In genomic region chr14:101889898-101890297, GRCh38 we compare ENCODE assay signal across 11 cellular contexts.
DNase-seq lines count a peak whose midpoint lies in the region; ATAC-seq and TF ChIP-seq lines count a peak whose summit lies in the region.
"Had no signal": no experiment of that assay in that cellular context is flagged by ENCODE, and none has a peak within 500 bp of the region (broad histone marks: within the 10 kb centered on the region; RNA-seq: fewer than 3 reads in every experiment).

No MANE protein-coding gene starts in this region.

- no peak for ATAC-seq in SK-N-SH treated with all-trans-retinoic acid at 6 μM for 48 hours
- no peak for ATAC-seq in Right ventricle myocardium superior (ENCODE audit: poor library complexity)
- no peak for ATAC-seq in right cardiac atrium
- ATAC-seq: activated T-cell treated with anti-CD3 and anti-CD28 coated beads, Interleukin-2, amount 50 U/mL, for 4 hours; T-cell had no signal

- no peaks in the 10 kb centered on the region for H3K4me1 Mint-ChIP-seq in osteocyte (ENCODE audit: unreplicated experiment)

- TF ChIP-seq RAD21 in SK-N-SH (IDR thresholded peaks at IDR 0.05; ENCODE audit: low read length): peak; percentile 64

- no peaks in the 10 kb centered on the region; the same call in 1 of the 2 replicates for H3K79me2 ChIP-seq in SK-N-SH (ENCODE audit: insufficient read depth)

- intact Hi-C loops in Right ventricle myocardium superior (cut with DNase I) (no loop called here), right cardiac atrium (cut with DNase I) (no loop called here)

- no peak overlapping the region for H2AFZ ChIP-seq in SK-N-SH (ENCODE audit: low read depth)

- peaks cover 32 to 58% of the 10 kb centered on the region in 2 experiments for H3K36me3 ChIP-seq in SK-N-SH (replicated peaks in 1 of 2; ENCODE audit: control insufficient read depth in 1 of 2, insufficient read depth in 2 of 2, low read length in 1 of 2)

- no peaks in the 10 kb centered on the region for H3K27me3 Mint-ChIP-seq in osteocyte (ENCODE audit: unreplicated experiment)
- H3K27me3 Mint-ChIP-seq: T-cell had no signal

- H3K4me1 ChIP-seq in SK-N-SH (ENCODE audit: control insufficient read depth in 1 of 2, insufficient read depth in 2 of 2, low read depth in 1 of 2, low read length in 1 of 2) (peaks cover 0 to 13% of the 10 kb centered on the region in 2 experiments; a peak in 1 of 4 replicates), right cardiac atrium (ENCODE audit: control insufficient read depth, insufficient read depth, low read length) (no peaks in the 10 kb centered on the region)
- H3K4me1 ChIP-seq: vagina had no signal

- no peak overlapping the region for H3K4me2 ChIP-seq in SK-N-SH

- peak overlapping the region in 1 of 2 experiments; percentile 3; a peak in 1 of 4 replicates for H3K27ac ChIP-seq in SK-N-SH (ENCODE audit: low read depth in 2 of 2, low read length in 1 of 2)
- no peak overlapping the region for H3K27ac ChIP-seq in right cardiac atrium (ENCODE audit: low read length)
- H3K27ac ChIP-seq: vagina had no signal

- H3F3A ChIP-seq in SK-N-SH (replicated peaks; ENCODE audit: insufficient read depth): no peaks in the 10 kb centered on the region

- TF ChIP-seq CTCF in SK-N-SH (IDR thresholded peaks at IDR 0.05) (peak; percentile 22; the same call in 1 of the 2 replicates), choroid plexus epithelial cell (conservative IDR thresholded peaks at IDR 0.05; ENCODE audit: low read depth, low read length) (peak; percentile 42), osteocyte (IDR thresholded peaks at IDR 0.05) (peak; percentile 20)

- POLR2A ChIA-PET in SK-N-SH (lab: Yijun Ruan, JAX): no interaction called here

- peaks cover 24% of the 10 kb centered on the region for H3K36me3 Mint-ChIP-seq in osteocyte (ENCODE audit: unreplicated experiment)

- H3K9me3 Mint-ChIP-seq in osteocyte (ENCODE audit: unreplicated experiment): no peaks in the 10 kb centered on the region
- H3K9me3 Mint-ChIP-seq: activated T-cell treated with anti-CD3 and anti-CD28 coated beads, Interleukin-2, amount 50 U/mL, for 4 hours; T-cell had no signal

- H4K20me1 ChIP-seq in SK-N-SH (ENCODE audit: insufficient read depth): no peaks in the 10 kb centered on the region

- no peaks in the 10 kb centered on the region for H3K9me3 ChIP-seq in SK-N-SH
- H3K9me3 ChIP-seq in right cardiac atrium (ENCODE audit: control insufficient read depth, low read length): no peaks in the 10 kb centered on the region
- H3K9me3 ChIP-seq: vagina had no signal

- no peak overlapping the region for H3K9ac ChIP-seq in SK-N-SH

- CTCF ChIA-PET in SK-N-SH (lab: Yijun Ruan, JAX): interaction anchor here (0.6 to 3.8 kb wide), 4 partner anchors 10 to 119 kb away, joined by 3 to 27 read pairs (median 6); no protein-coding TSS in a partner anchor

- H3K27me3 ChIP-seq in SK-N-SH (ENCODE audit: insufficient read depth) (no peaks in the 10 kb centered on the region), right cardiac atrium (ENCODE audit: control insufficient read depth, insufficient read depth) (no peaks in the 10 kb centered on the region)
- H3K27me3 ChIP-seq: vagina had no signal

- H3K4me3 Mint-ChIP-seq in osteocyte (ENCODE audit: unreplicated experiment): no peak overlapping the region
- H3K4me3 Mint-ChIP-seq: activated T-cell treated with anti-CD3 and anti-CD28 coated beads, Interleukin-2, amount 50 U/mL, for 4 hours; T-cell had no signal

- H3K9me2 ChIP-seq in SK-N-SH: no peaks in the 10 kb centered on the region

- DNase-seq in SK-N-SH (no peak), NAMALWA (ENCODE audit: low spot score) (peak; percentile 54), choroid plexus epithelial cell (ENCODE audit: low read depth) (peak; percentile 54), osteocyte (ENCODE audit: extremely low spot score, unreplicated experiment) (peak; percentile 46), cerebellar nuclear complex (lab: John Stamatoyannopoulos, UW) (no peak), Right ventricle myocardium superior (no peak), right cardiac atrium (no peak)
- DNase-seq: activated T-cell treated with anti-CD3 and anti-CD28 coated beads, Interleukin-2, amount 50 U/mL, for 4 hours had no signal

- H3K4me3 ChIP-seq in SK-N-SH (ENCODE audit: low read depth in 2 of 2, low read length in 1 of 2): no peak overlapping the region
- no peak overlapping the region for H3K4me3 ChIP-seq in choroid plexus epithelial cell (ENCODE audit: low read depth, low read length)
- no peak overlapping the region for H3K4me3 ChIP-seq in right cardiac atrium (ENCODE audit: low read length)
- H3K4me3 ChIP-seq: vagina had no signal

- TF ChIP-seq EP300 in SK-N-SH (IDR thresholded peaks at IDR 0.05; ENCODE audit: borderline replicate concordance in 1 of 2, low read depth in 1 of 2, low read length in 1 of 2): no peak

- 92% methylated on average over 7 of the region's 7 CpGs for WGBS in SK-N-SH (ENCODE audit: low lambda C conversion rate)
- 77% methylated on average over 7 of the region's 7 CpGs for WGBS in right cardiac atrium

- H3K27ac Mint-ChIP-seq in osteocyte (ENCODE audit: unreplicated experiment): no peak overlapping the region

TF ChIP-seq in SK-N-SH, 30 proteins besides CTCF, POLR2A, EP300 and RAD21:
- TF ChIP-seq ZBTB33 (IDR thresholded peaks at IDR 0.05; ENCODE audit: borderline replicate concordance, low read depth) (no peak), SMC3 (IDR thresholded peaks at IDR 0.05; ENCODE audit: low read depth, low read length) (peak; percentile 42; the same call in 1 of the 2 replicates)

TF ChIP-seq in SK-N-SH treated with all-trans-retinoic acid at 6 μM for 48 hours, 23 proteins besides CTCF, POLR2A, EP300 and RAD21:
- no peak for TF ChIP-seq ZFP30 (CRISPR knock-in tag; IDR thresholded peaks at IDR 0.05)
- TF ChIP-seq ZC3H10 (CRISPR knock-in tag; IDR thresholded peaks at IDR 0.05): no peak
- TF ChIP-seq CSRNP3 (CRISPR knock-in tag; IDR thresholded peaks at IDR 0.05): no peak
- no peak for TF ChIP-seq PPARA (CRISPR knock-in tag; IDR thresholded peaks at IDR 0.05; ENCODE audit: borderline replicate concordance)
- TF ChIP-seq TOX (CRISPR knock-in tag; IDR thresholded peaks at IDR 0.05; ENCODE audit: borderline replicate concordance): no peak
- no peak for TF ChIP-seq ISL1 (CRISPR knock-in tag; IDR thresholded peaks at IDR 0.05)
- TF ChIP-seq TCF4 (CRISPR knock-in tag; IDR thresholded peaks at IDR 0.05; ENCODE audit: borderline replicate concordance): no peak
- TF ChIP-seq PATZ1 (CRISPR knock-in tag; IDR thresholded peaks at IDR 0.05; ENCODE audit: borderline replicate concordance): no peak
- TF ChIP-seq ARNTL (CRISPR knock-in tag; IDR thresholded peaks at IDR 0.05; ENCODE audit: borderline replicate concordance, low read depth): no peak
- TF ChIP-seq ESRRG (CRISPR knock-in tag; IDR thresholded peaks at IDR 0.05): no peak
- TF ChIP-seq OSR1 (CRISPR knock-in tag; IDR thresholded peaks at IDR 0.05): no peak
- TF ChIP-seq ZNF70 (CRISPR knock-in tag; IDR thresholded peaks at IDR 0.05): no peak
- no peak for TF ChIP-seq ZNF8 (CRISPR knock-in tag; IDR thresholded peaks at IDR 0.05)

Comparison
In these comparisons a context has a peak if more than half of its experiments do, and no peak if none do; other contexts are left out.
1. DNase-seq: peak in NAMALWA (single experiment), choroid plexus epithelial cell (single experiment) and osteocyte (single experiment); none in SK-N-SH (single experiment), cerebellar nuclear complex (0 of 2), Right ventricle myocardium superior (single experiment) and right cardiac atrium (0 of 3).
2. Peak in every context shown above with its lines, with median percentiles within 50 percentile points of each other: CTCF ChIP-seq.